In the genomic region with DNA sequence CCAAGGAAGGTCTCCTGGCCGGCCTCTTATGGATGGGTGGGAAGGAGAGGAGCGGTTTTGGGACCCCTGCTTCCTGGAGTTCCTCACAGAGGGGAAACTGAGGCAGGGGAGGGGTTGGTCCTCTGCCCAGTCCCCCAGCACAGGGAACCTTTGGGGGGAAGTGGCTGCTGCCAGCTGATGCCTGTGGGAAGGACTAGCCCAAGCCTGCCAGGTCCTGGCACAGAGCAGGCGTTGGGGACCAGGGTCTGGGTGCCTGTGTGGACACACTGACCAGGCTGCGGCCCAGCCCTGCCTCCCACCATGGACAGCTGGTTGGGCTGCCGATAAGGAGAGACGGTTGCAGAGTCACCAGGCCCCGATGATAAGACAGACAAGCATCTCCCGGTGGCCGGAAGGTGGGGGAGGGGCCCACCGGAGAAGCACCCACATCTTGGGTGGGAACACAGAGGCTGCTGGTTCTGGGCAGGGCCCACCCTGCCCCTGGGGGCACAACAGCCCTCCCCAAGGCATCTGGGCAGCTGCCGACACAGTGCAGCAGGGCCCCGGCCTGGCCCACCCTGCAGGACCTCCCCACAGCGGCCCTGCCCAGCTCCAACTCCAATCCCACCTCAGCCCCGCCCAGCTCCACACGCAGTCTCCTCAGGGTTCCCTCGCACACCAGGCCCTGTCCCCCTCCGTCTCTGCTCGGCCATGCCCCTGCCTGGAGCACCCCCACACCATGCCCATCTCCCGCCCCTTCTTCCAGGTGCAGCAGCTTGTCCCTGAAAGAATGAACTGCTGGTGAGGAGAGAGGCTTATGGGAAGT, we compare ENCODE assay signal across 1 cellular context.
TF ChIP-seq lines count a peak whose summit lies in the region.

No MANE protein-coding gene starts in this region.

TF ChIP-seq in K562, 482 proteins besides CTCF, POLR2A, EP300 and RAD21 (continued from another document and continues in another):
- TF ChIP-seq, protein P1, sequence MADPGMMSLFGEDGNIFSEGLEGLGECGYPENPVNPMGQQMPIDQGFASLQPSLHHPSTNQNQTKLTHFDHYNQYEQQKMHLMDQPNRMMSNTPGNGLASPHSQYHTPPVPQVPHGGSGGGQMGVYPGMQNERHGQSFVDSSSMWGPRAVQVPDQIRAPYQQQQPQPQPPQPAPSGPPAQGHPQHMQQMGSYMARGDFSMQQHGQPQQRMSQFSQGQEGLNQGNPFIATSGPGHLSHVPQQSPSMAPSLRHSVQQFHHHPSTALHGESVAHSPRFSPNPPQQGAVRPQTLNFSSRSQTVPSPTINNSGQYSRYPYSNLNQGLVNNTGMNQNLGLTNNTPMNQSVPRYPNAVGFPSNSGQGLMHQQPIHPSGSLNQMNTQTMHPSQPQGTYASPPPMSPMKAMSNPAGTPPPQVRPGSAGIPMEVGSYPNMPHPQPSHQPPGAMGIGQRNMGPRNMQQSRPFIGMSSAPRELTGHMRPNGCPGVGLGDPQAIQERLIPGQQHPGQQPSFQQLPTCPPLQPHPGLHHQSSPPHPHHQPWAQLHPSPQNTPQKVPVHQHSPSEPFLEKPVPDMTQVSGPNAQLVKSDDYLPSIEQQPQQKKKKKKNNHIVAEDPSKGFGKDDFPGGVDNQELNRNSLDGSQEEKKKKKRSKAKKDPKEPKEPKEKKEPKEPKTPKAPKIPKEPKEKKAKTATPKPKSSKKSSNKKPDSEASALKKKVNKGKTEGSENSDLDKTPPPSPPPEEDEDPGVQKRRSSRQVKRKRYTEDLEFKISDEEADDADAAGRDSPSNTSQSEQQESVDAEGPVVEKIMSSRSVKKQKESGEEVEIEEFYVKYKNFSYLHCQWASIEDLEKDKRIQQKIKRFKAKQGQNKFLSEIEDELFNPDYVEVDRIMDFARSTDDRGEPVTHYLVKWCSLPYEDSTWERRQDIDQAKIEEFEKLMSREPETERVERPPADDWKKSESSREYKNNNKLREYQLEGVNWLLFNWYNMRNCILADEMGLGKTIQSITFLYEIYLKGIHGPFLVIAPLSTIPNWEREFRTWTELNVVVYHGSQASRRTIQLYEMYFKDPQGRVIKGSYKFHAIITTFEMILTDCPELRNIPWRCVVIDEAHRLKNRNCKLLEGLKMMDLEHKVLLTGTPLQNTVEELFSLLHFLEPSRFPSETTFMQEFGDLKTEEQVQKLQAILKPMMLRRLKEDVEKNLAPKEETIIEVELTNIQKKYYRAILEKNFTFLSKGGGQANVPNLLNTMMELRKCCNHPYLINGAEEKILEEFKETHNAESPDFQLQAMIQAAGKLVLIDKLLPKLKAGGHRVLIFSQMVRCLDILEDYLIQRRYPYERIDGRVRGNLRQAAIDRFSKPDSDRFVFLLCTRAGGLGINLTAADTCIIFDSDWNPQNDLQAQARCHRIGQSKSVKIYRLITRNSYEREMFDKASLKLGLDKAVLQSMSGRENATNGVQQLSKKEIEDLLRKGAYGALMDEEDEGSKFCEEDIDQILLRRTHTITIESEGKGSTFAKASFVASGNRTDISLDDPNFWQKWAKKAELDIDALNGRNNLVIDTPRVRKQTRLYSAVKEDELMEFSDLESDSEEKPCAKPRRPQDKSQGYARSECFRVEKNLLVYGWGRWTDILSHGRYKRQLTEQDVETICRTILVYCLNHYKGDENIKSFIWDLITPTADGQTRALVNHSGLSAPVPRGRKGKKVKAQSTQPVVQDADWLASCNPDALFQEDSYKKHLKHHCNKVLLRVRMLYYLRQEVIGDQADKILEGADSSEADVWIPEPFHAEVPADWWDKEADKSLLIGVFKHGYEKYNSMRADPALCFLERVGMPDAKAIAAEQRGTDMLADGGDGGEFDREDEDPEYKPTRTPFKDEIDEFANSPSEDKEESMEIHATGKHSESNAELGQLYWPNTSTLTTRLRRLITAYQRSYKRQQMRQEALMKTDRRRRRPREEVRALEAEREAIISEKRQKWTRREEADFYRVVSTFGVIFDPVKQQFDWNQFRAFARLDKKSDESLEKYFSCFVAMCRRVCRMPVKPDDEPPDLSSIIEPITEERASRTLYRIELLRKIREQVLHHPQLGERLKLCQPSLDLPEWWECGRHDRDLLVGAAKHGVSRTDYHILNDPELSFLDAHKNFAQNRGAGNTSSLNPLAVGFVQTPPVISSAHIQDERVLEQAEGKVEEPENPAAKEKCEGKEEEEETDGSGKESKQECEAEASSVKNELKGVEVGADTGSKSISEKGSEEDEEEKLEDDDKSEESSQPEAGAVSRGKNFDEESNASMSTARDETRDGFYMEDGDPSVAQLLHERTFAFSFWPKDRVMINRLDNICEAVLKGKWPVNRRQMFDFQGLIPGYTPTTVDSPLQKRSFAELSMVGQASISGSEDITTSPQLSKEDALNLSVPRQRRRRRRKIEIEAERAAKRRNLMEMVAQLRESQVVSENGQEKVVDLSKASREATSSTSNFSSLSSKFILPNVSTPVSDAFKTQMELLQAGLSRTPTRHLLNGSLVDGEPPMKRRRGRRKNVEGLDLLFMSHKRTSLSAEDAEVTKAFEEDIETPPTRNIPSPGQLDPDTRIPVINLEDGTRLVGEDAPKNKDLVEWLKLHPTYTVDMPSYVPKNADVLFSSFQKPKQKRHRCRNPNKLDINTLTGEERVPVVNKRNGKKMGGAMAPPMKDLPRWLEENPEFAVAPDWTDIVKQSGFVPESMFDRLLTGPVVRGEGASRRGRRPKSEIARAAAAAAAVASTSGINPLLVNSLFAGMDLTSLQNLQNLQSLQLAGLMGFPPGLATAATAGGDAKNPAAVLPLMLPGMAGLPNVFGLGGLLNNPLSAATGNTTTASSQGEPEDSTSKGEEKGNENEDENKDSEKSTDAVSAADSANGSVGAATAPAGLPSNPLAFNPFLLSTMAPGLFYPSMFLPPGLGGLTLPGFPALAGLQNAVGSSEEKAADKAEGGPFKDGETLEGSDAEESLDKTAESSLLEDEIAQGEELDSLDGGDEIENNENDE (IDR thresholded peaks at IDR 0.05; ENCODE audit: low read depth, low read length): no peak
- TF ChIP-seq CBX2 (IDR thresholded peaks at IDR 0.05; ENCODE audit: insufficient read depth, low read length, poor library complexity, severe bottlenecking): no peak
- no peak for TF ChIP-seq KLF10 (CRISPR knock-in tag; IDR thresholded peaks at IDR 0.05)
- TF ChIP-seq ZNF79 (CRISPR knock-in tag; IDR thresholded peaks at IDR 0.05; ENCODE audit: low read depth): no peak
- peak; percentile 99 for TF ChIP-seq GATAD2B (IDR thresholded peaks at IDR 0.05; ENCODE audit: borderline replicate concordance)
- TF ChIP-seq ZNF717 (CRISPR knock-in tag; IDR thresholded peaks at IDR 0.05): no peak; the same call in 1 of the 2 replicates
- TF ChIP-seq, protein P2, sequence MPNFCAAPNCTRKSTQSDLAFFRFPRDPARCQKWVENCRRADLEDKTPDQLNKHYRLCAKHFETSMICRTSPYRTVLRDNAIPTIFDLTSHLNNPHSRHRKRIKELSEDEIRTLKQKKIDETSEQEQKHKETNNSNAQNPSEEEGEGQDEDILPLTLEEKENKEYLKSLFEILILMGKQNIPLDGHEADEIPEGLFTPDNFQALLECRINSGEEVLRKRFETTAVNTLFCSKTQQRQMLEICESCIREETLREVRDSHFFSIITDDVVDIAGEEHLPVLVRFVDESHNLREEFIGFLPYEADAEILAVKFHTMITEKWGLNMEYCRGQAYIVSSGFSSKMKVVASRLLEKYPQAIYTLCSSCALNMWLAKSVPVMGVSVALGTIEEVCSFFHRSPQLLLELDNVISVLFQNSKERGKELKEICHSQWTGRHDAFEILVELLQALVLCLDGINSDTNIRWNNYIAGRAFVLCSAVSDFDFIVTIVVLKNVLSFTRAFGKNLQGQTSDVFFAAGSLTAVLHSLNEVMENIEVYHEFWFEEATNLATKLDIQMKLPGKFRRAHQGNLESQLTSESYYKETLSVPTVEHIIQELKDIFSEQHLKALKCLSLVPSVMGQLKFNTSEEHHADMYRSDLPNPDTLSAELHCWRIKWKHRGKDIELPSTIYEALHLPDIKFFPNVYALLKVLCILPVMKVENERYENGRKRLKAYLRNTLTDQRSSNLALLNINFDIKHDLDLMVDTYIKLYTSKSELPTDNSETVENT (CRISPR knock-in tag; IDR thresholded peaks at IDR 0.05): no peak
- no peak for TF ChIP-seq XRCC3 (IDR thresholded peaks at IDR 0.05)
- peak; percentile 54 to 64 for TF ChIP-seq KDM1A (IDR thresholded peaks at IDR 0.05)
- TF ChIP-seq, protein P3, sequence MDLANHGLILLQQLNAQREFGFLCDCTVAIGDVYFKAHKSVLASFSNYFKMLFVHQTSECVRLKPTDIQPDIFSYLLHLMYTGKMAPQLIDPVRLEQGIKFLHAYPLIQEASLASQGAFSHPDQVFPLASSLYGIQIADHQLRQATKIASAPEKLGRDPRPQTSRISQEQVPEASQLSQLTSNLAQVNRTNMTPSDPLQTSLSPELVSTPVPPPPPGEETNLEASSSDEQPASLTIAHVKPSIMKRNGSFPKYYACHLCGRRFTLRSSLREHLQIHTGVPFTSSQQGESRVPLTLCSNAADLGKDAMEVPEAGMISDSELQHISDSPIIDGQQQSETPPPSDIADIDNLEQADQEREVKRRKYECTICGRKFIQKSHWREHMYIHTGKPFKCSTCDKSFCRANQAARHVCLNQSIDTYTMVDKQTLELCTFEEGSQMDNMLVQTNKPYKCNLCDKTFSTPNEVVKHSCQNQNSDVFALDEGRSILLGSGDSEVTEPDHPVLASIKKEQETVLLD (IDR thresholded peaks at IDR 0.05): peak; percentile 84
- no peak for TF ChIP-seq ZFP30 (CRISPR knock-in tag; IDR thresholded peaks at IDR 0.05; ENCODE audit: borderline replicate concordance)
- peak; percentile 88 for TF ChIP-seq SOX6 (IDR thresholded peaks at IDR 0.05)
- peak in 1 of 2 experiments; percentile 82; a peak in 2 of 4 replicates for TF ChIP-seq HDAC1 (IDR thresholded peaks at IDR 0.05)
- peak; percentile 85 for TF ChIP-seq SMARCE1 (IDR thresholded peaks at IDR 0.05)
- peak; percentile 91 for TF ChIP-seq LEF1 (IDR thresholded peaks at IDR 0.05)
- TF ChIP-seq, protein P4, sequence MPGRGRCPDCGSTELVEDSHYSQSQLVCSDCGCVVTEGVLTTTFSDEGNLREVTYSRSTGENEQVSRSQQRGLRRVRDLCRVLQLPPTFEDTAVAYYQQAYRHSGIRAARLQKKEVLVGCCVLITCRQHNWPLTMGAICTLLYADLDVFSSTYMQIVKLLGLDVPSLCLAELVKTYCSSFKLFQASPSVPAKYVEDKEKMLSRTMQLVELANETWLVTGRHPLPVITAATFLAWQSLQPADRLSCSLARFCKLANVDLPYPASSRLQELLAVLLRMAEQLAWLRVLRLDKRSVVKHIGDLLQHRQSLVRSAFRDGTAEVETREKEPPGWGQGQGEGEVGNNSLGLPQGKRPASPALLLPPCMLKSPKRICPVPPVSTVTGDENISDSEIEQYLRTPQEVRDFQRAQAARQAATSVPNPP (IDR thresholded peaks at IDR 0.05; ENCODE audit: borderline replicate concordance, insufficient read depth, insufficient read length): no peak
- no peak for TF ChIP-seq U2AF1 (optimal IDR thresholded peaks at IDR 0.05; ENCODE audit: low read depth, low read length)
- TF ChIP-seq, protein P5, sequence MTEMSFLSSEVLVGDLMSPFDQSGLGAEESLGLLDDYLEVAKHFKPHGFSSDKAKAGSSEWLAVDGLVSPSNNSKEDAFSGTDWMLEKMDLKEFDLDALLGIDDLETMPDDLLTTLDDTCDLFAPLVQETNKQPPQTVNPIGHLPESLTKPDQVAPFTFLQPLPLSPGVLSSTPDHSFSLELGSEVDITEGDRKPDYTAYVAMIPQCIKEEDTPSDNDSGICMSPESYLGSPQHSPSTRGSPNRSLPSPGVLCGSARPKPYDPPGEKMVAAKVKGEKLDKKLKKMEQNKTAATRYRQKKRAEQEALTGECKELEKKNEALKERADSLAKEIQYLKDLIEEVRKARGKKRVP (CRISPR knock-in tag; IDR thresholded peaks at IDR 0.05): peak; percentile 73
- peak; percentile 71; the same call in 1 of the 2 replicates for TF ChIP-seq STAT5A (IDR thresholded peaks at IDR 0.05; ENCODE audit: borderline replicate concordance, low read length)
- no peak for TF ChIP-seq CBX5 (IDR thresholded peaks at IDR 0.05; ENCODE audit: borderline replicate concordance, low read depth)
- no peak for TF ChIP-seq ZNF780A (CRISPR knock-in tag; IDR thresholded peaks at IDR 0.05)
- peak; percentile 97 for TF ChIP-seq MYNN (IDR thresholded peaks at IDR 0.05)
- no peak for TF ChIP-seq MYNN (CRISPR knock-in tag; IDR thresholded peaks at IDR 0.05)
- TF ChIP-seq, protein P6, sequence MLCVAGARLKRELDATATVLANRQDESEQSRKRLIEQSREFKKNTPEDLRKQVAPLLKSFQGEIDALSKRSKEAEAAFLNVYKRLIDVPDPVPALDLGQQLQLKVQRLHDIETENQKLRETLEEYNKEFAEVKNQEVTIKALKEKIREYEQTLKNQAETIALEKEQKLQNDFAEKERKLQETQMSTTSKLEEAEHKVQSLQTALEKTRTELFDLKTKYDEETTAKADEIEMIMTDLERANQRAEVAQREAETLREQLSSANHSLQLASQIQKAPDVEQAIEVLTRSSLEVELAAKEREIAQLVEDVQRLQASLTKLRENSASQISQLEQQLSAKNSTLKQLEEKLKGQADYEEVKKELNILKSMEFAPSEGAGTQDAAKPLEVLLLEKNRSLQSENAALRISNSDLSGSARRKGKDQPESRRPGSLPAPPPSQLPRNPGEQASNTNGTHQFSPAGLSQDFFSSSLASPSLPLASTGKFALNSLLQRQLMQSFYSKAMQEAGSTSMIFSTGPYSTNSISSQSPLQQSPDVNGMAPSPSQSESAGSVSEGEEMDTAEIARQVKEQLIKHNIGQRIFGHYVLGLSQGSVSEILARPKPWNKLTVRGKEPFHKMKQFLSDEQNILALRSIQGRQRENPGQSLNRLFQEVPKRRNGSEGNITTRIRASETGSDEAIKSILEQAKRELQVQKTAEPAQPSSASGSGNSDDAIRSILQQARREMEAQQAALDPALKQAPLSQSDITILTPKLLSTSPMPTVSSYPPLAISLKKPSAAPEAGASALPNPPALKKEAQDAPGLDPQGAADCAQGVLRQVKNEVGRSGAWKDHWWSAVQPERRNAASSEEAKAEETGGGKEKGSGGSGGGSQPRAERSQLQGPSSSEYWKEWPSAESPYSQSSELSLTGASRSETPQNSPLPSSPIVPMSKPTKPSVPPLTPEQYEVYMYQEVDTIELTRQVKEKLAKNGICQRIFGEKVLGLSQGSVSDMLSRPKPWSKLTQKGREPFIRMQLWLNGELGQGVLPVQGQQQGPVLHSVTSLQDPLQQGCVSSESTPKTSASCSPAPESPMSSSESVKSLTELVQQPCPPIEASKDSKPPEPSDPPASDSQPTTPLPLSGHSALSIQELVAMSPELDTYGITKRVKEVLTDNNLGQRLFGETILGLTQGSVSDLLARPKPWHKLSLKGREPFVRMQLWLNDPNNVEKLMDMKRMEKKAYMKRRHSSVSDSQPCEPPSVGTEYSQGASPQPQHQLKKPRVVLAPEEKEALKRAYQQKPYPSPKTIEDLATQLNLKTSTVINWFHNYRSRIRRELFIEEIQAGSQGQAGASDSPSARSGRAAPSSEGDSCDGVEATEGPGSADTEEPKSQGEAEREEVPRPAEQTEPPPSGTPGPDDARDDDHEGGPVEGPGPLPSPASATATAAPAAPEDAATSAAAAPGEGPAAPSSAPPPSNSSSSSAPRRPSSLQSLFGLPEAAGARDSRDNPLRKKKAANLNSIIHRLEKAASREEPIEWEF (CRISPR knock-in tag; IDR thresholded peaks at IDR 0.05): no peak; the same call in 1 of the 2 replicates
- TF ChIP-seq, protein P7, sequence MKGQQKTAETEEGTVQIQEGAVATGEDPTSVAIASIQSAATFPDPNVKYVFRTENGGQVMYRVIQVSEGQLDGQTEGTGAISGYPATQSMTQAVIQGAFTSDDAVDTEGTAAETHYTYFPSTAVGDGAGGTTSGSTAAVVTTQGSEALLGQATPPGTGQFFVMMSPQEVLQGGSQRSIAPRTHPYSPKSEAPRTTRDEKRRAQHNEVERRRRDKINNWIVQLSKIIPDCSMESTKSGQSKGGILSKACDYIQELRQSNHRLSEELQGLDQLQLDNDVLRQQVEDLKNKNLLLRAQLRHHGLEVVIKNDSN (CRISPR knock-in tag; IDR thresholded peaks at IDR 0.05): no peak
- TF ChIP-seq NR2C1 (IDR thresholded peaks at IDR 0.05): 0 out of 2 replicates have a peak, but pooled peaks have one; percentile 8
- TF ChIP-seq NR2C1 (tag; IDR thresholded peaks at IDR 0.05): no peak; the same call in 1 of the 2 replicates
- peak; percentile 77 for TF ChIP-seq CHD1 (IDR thresholded peaks at IDR 0.05; ENCODE audit: low read length)
- TF ChIP-seq EZH2 (IDR thresholded peaks at IDR 0.05; ENCODE audit: borderline replicate concordance, low read depth, low read length): no peak
- peak; percentile 66; the same call in 1 of the 2 replicates for TF ChIP-seq SMARCC2 (IDR thresholded peaks at IDR 0.05; ENCODE audit: low read depth)
